ENCODE assay signal across 25 cellular contexts in genomic region chr9:7178729-7179128, GRCh38.
DNase-seq lines count a peak whose midpoint lies in the region; ATAC-seq, FAIRE-seq and TF ChIP-seq lines count a peak whose summit lies in the region.
"Had no signal": no experiment of that assay in that cellular context is flagged by ENCODE, and none has a peak within 500 bp of the region (broad histone marks: within the 10 kb centered on the region; RNA-seq: fewer than 3 reads in every experiment).

No MANE protein-coding gene starts in this region.

- CTCF ChIA-PET in activated CD8-positive, alpha-beta memory T cell treated with anti-CD3 and anti-CD28 coated beads, Interleukin-2, amount 10 ng/mL, durations not matched to agents 7 days and 5 days (lab: Charles Lee): no interaction called here

- peaks cover 7% of the 10 kb centered on the region for H3K4me1 Mint-ChIP-seq in activated CD8-positive, alpha-beta memory T cell treated with anti-CD3 and anti-CD28 coated beads, Interleukin-2, amount 10 ng/mL, durations not matched to agents 7 days and 5 days
- H3K4me1 Mint-ChIP-seq in stimulated activated naive B cell treated with anti-CD40 and anti-IgM and Interleukin-4, amounts not matched to agents 10 μg/mL and 1 μg/mL and 100 μg/mL, for 72 hours: peaks cover 8 to 18% of the 10 kb centered on the region in 2 donors

- no peaks in the 10 kb centered on the region for H3K27me3 ChIP-seq in small intestine (ENCODE audit: control insufficient read depth in 2 of 2, insufficient read depth in 2 of 2, low read length in 2 of 2)
- no peaks in the 10 kb centered on the region for H3K27me3 ChIP-seq in BE2C
- H3K27me3 ChIP-seq: stomach, transverse colon had no signal

- no peak for FAIRE-seq in small intestine (lab: Jason Lieb, UNC)
- FAIRE-seq: A549, K562 had no signal

- H3K4me3 ChIP-seq in small intestine (ENCODE audit: low read depth in 1 of 2, low read length in 2 of 2) (no peak overlapping the region), BE2C (ENCODE audit: low read depth, low read length) (no peak overlapping the region)
- H3K4me3 ChIP-seq: A549, K562, left ventricle myocardium inferior, stomach, transverse colon had no signal

- H3K27ac Mint-ChIP-seq in activated CD8-positive, alpha-beta memory T cell treated with anti-CD3 and anti-CD28 coated beads, Interleukin-2, amount 10 ng/mL, durations not matched to agents 7 days and 5 days: peak overlapping the region; percentile 18
- H3K27ac Mint-ChIP-seq in stimulated activated naive B cell treated with anti-CD40 and anti-IgM and Interleukin-4, amounts not matched to agents 10 μg/mL and 1 μg/mL and 100 μg/mL, for 72 hours: no peak overlapping the region
- H3K27ac Mint-ChIP-seq: B cell had no signal

- H3K36me3 Mint-ChIP-seq in activated CD8-positive, alpha-beta memory T cell treated with anti-CD3 and anti-CD28 coated beads, Interleukin-2, amount 10 ng/mL, durations not matched to agents 7 days and 5 days: peaks cover 28% of the 10 kb centered on the region
- peaks cover 37 to 71% of the 10 kb centered on the region in 2 donors for H3K36me3 Mint-ChIP-seq in stimulated activated naive B cell treated with anti-CD40 and anti-IgM and Interleukin-4, amounts not matched to agents 10 μg/mL and 1 μg/mL and 100 μg/mL, for 72 hours

- H3K27me3 Mint-ChIP-seq in activated CD8-positive, alpha-beta memory T cell treated with anti-CD3 and anti-CD28 coated beads, Interleukin-2, amount 10 ng/mL, durations not matched to agents 7 days and 5 days: no peaks in the 10 kb centered on the region
- H3K27me3 Mint-ChIP-seq in stimulated activated naive B cell treated with anti-CD40 and anti-IgM and Interleukin-4, amounts not matched to agents 10 μg/mL and 1 μg/mL and 100 μg/mL, for 72 hours: no peaks in the 10 kb centered on the region
- H3K27me3 Mint-ChIP-seq: B cell had no signal

- no peak for TF ChIP-seq CTCF in BE2C (IDR thresholded peaks at IDR 0.05; ENCODE audit: low read depth, low read length)

- DNase-seq in activated CD8-positive, alpha-beta memory T cell treated with anti-CD3 and anti-CD28 coated beads, Interleukin-2, amount 10 ng/mL, durations not matched to agents 7 days and 5 days: no peak
- DNase-seq in activated CD8-positive, alpha-beta memory T cell treated with anti-CD3 and anti-CD28 coated beads for 24 hours: no peak
- DNase-seq in kidney tubule cell (ENCODE audit: low spot score): peak; percentile 17
- no peak for DNase-seq in stimulated activated naive B cell treated with anti-CD40 and anti-IgM and Interleukin-4, amounts not matched to agents 10 μg/mL and 1 μg/mL and 100 μg/mL, for 72 hours
- DNase-seq in small intestine: no peak
- DNase-seq in BE2C: no peak
- DNase-seq: activated CD4-positive, alpha-beta T cell treated with anti-CD3 and anti-CD28 coated beads, Interleukin-2, amount 50 U/mL, for 4 hours; activated gamma-delta T cell treated with Interleukin-2 at 50 U/mL for 16 hours; erythroblast; left ventricle myocardium inferior; natural killer cell; NCI-H1436; NCI-H446 treated with DMSO at 0.1 percent for 48 hours; right cardiac atrium; SK-N-SH; stimulated activated CD4-positive, alpha-beta T cell treated with anti-CD3 and anti-CD28 coated beads, Interleukin-4, amount 100 ng/mL, for 4 hours; stomach; transverse colon had no signal

- no peaks in the 10 kb centered on the region for H3K4me1 ChIP-seq in small intestine (ENCODE audit: control insufficient read depth in 2 of 2, insufficient read depth in 1 of 2, low read depth in 1 of 2, low read length in 1 of 2)
- peaks cover 13% of the 10 kb centered on the region for H3K4me1 ChIP-seq in BE2C
- H3K4me1 ChIP-seq: A549 had no signal

- H3K9me3 ChIP-seq in small intestine (ENCODE audit: control insufficient read depth, low read depth) (no peaks in the 10 kb centered on the region), BE2C (no peaks in the 10 kb centered on the region; the same call in 1 of the 2 replicates)
- H3K9me3 ChIP-seq: A549, left ventricle myocardium inferior, SK-N-SH, stomach, transverse colon had no signal

- 68 to 84% (median 78%) methylated on average over 7 of the region's 7 CpGs for WGBS in small intestine, 3 donors

- H3K36me3 ChIP-seq in small intestine (ENCODE audit: control insufficient read depth in 2 of 2, insufficient read depth in 2 of 2, low read length in 2 of 2): no peaks in the 10 kb centered on the region
- H3K36me3 ChIP-seq in BE2C: no peaks in the 10 kb centered on the region

- no peaks in the 10 kb centered on the region for H3K9me3 Mint-ChIP-seq in activated CD8-positive, alpha-beta memory T cell treated with anti-CD3 and anti-CD28 coated beads, Interleukin-2, amount 10 ng/mL, durations not matched to agents 7 days and 5 days (ENCODE audit: low read depth)
- peaks cover 3 to 4% of the 10 kb centered on the region in 2 donors for H3K9me3 Mint-ChIP-seq in stimulated activated naive B cell treated with anti-CD40 and anti-IgM and Interleukin-4, amounts not matched to agents 10 μg/mL and 1 μg/mL and 100 μg/mL, for 72 hours
- H3K9me3 Mint-ChIP-seq: natural killer cell had no signal

- no peak overlapping the region for H3K4me3 Mint-ChIP-seq in activated CD8-positive, alpha-beta memory T cell treated with anti-CD3 and anti-CD28 coated beads, Interleukin-2, amount 10 ng/mL, durations not matched to agents 7 days and 5 days
- H3K4me3 Mint-ChIP-seq in stimulated activated naive B cell treated with anti-CD40 and anti-IgM and Interleukin-4, amounts not matched to agents 10 μg/mL and 1 μg/mL and 100 μg/mL, for 72 hours: no peak overlapping the region
- H3K4me3 Mint-ChIP-seq: B cell, mesothelial cell of epicardium, natural killer cell had no signal

- no peak for ATAC-seq in activated CD8-positive, alpha-beta memory T cell treated with anti-CD3 and anti-CD28 coated beads, Interleukin-2, amount 10 ng/mL, durations not matched to agents 7 days and 5 days
- peak; percentile 41 for ATAC-seq in HG02885 (IDR thresholded peaks at IDR 0.05; ENCODE audit: poor library complexity, unreplicated experiment)
- peak; percentile 64 to 73 for ATAC-seq in stimulated activated naive B cell treated with anti-CD40 and anti-IgM and Interleukin-4, amounts not matched to agents 10 μg/mL and 1 μg/mL and 100 μg/mL, for 72 hours (replicated peaks)
- ATAC-seq in HG03039 (IDR thresholded peaks at IDR 0.05; ENCODE audit: unreplicated experiment): no peak
- ATAC-seq: A549, K562, natural killer cell had no signal

- no peak overlapping the region for H3K27ac ChIP-seq in small intestine (ENCODE audit: low read depth in 1 of 2, low read length in 1 of 2)
- H3K27ac ChIP-seq: A549, left ventricle myocardium inferior, stomach, transverse colon, VCaP had no signal

Comparison
In these comparisons a context has a peak if more than half of its experiments do, and no peak if none do; other contexts are left out.
1. ATAC-seq: peak in HG02885 (single experiment) and stimulated activated naive B cell treated with anti-CD40 and anti-IgM and Interleukin-4, amounts not matched to agents 10 μg/mL and 1 μg/mL and 100 μg/mL, for 72 hours (2 of 2); none in activated CD8-positive, alpha-beta memory T cell treated with anti-CD3 and anti-CD28 coated beads, Interleukin-2, amount 10 ng/mL, durations not matched to agents 7 days and 5 days (single experiment) and HG03039 (single experiment).